ENCODE assay signal across 28 cellular contexts in the genomic region with DNA sequence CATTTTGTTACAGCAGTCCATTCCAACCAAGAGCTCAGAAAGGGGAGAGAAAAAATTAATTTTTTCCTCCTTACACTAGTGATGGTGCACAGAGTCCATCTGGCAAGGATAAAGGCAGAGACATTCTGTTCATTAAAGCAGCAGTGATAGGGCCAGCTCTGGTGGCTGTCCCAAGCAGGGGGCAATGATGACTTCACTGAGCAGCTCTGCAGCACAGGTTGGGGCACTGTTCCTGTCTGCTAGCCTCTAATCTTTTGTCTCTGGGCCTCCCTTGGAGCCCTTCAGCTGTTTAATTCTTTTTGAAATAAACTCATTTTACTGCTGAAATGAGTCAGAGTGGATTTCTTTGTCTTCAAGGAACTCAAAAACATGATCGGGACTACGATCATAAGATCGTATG.
DNase-seq lines count a peak whose midpoint lies in the region; FAIRE-seq and TF ChIP-seq lines count a peak whose summit lies in the region.
"Had no signal": no experiment of that assay in that cellular context is flagged by ENCODE, and none has a peak within 500 bp of the region (broad histone marks: within the 10 kb centered on the region; RNA-seq: fewer than 3 reads in every experiment).

No MANE protein-coding gene starts in this region.

- no peaks in the 10 kb centered on the region for H3K36me3 Mint-ChIP-seq in activated T-helper 2 cell treated with anti-CD3 and anti-CD28 coated beads, Interferon-gamma antibody, Interleukin-2, Interleukin-4, amounts not matched to agents 10 μg/mL and 5 μg/mL and 100 μg/mL, durations not matched to agents 14 hours and 24 hours and 36 hours (ENCODE audit: low read depth)
- H3K36me3 Mint-ChIP-seq in immature natural killer cell, result peaks cover 0 to 9% (median 0%) of the 10 kb centered on the region in 3 donors
- H3K36me3 Mint-ChIP-seq: CD14-positive monocyte had no signal

- H3K27me3 ChIP-seq in H1 (replicated peaks in 1 of 4; ENCODE audit: control insufficient read depth in 3 of 4, extremely low read depth in 1 of 4, insufficient read depth in 3 of 4, low read length in 3 of 4) (no peaks in the 10 kb centered on the region), mesendoderm (ENCODE audit: insufficient read depth, low read length, poor library complexity) (no peaks in the 10 kb centered on the region)
- H3K27me3 ChIP-seq: BE2C, BLaER1 had no signal

- intact Hi-C loops in activated T-helper 2 cell treated with anti-CD3 and anti-CD28 coated beads, Interferon-gamma antibody, Interleukin-2, Interleukin-4, amounts not matched to agents 10 μg/mL and 5 μg/mL and 100 μg/mL, durations not matched to agents 14 hours and 24 hours and 36 hours (cut with micrococcal nuclease), result no loop called here

- no peaks in the 10 kb centered on the region; the same call in 1 of the 2 replicates for H3K79me1 ChIP-seq in H1 (ENCODE audit: low read depth, low read length)
- no peaks in the 10 kb centered on the region for H3K79me1 ChIP-seq in mesendoderm (ENCODE audit: low read length)

- H4K8ac ChIP-seq in H1 (ENCODE audit: extremely low read depth, insufficient read depth, low read length) (no peak overlapping the region), mesendoderm (ENCODE audit: low read depth, low read length) (no peak overlapping the region)

- no peak for TF ChIP-seq EP300 in H1 (IDR thresholded peaks at IDR 0.05; ENCODE audit: borderline replicate concordance in 1 of 2, low read depth in 2 of 2, low read length in 2 of 2)

- CTCF ChIA-PET in HEK293 (lab: Yijun Ruan, JAX), result interaction anchor here (0.7 to 1.1 kb wide), 2 partner anchors 128 to 179 kb away, joined by 3 read pairs; no protein-coding TSS in a partner anchor
- CTCF ChIA-PET in H1 (lab: Charles Lee; ENCODE audit: partially characterized antibody), result interaction anchor here (1.3 to 2.4 kb wide), 3 partner anchors 9 to 128 kb away, joined by 4 to 9 read pairs (median 4); no protein-coding TSS in a partner anchor

- H3K56ac ChIP-seq in H1 (replicated peaks; ENCODE audit: insufficient read length, low read depth, low read length) (no peak overlapping the region), mesendoderm (ENCODE audit: low read length) (no peak overlapping the region)

- H3K9me3 ChIP-seq in HEK293 (ENCODE audit: control insufficient read depth, insufficient read depth, low read depth, low read length) (no peaks in the 10 kb centered on the region), H1 (ENCODE audit: insufficient read depth in 2 of 2, low read depth in 1 of 2, low read length in 1 of 2) (no peaks in the 10 kb centered on the region)
- H3K9me3 ChIP-seq: BE2C had no signal

- H3K4me1 ChIP-seq in HEK293 (ENCODE audit: control insufficient read depth, insufficient read depth, low read length) (no peaks in the 10 kb centered on the region), H1 (replicated peaks in 1 of 4; ENCODE audit: control insufficient read depth in 3 of 4, insufficient read depth in 4 of 4, low read length in 3 of 4) (no peaks in the 10 kb centered on the region), mesendoderm (ENCODE audit: control insufficient read depth, low read depth, low read length) (peaks cover 5% of the 10 kb centered on the region)
- H3K4me1 ChIP-seq: BE2C, BLaER1 had no signal

- H2BK120ac ChIP-seq in H1 (replicated peaks; ENCODE audit: low read depth, low read length), result no peak overlapping the region
- H2BK120ac ChIP-seq in mesendoderm (ENCODE audit: low read depth, low read length), result no peak overlapping the region

- H3K27me3 Mint-ChIP-seq in activated T-helper 2 cell treated with anti-CD3 and anti-CD28 coated beads, Interferon-gamma antibody, Interleukin-2, Interleukin-4, amounts not matched to agents 10 μg/mL and 5 μg/mL and 100 μg/mL, durations not matched to agents 14 hours and 24 hours and 36 hours (ENCODE audit: low read depth), result peaks cover 16% of the 10 kb centered on the region
- H3K27me3 Mint-ChIP-seq in immature natural killer cell (ENCODE audit: low read depth in 3 of 3), result peaks cover 0 to 4% (median 0%) of the 10 kb centered on the region in 3 donors

- no peak overlapping the region for H3K14ac ChIP-seq in H1 (ENCODE audit: insufficient read length)

- H3K23me2 ChIP-seq in H1 (ENCODE audit: low read depth, low read length), result no peaks in the 10 kb centered on the region

- H3K23ac ChIP-seq in H1 (ENCODE audit: insufficient read length) (no peak overlapping the region), mesendoderm (ENCODE audit: low read length) (no peak overlapping the region)

- H3K18ac ChIP-seq in H1 (ENCODE audit: extremely low read depth, low read length), result no peak overlapping the region
- no peak overlapping the region for H3K18ac ChIP-seq in mesendoderm (ENCODE audit: low read length)

- H2AK5ac ChIP-seq in H1 (ENCODE audit: low read depth, low read length), result no peak overlapping the region
- no peak overlapping the region for H2AK5ac ChIP-seq in mesendoderm (ENCODE audit: low read length)

- H4K91ac ChIP-seq in H1 (replicated peaks; ENCODE audit: insufficient read length, low read length), result no peak overlapping the region

- H4K20me1 ChIP-seq in H1 (replicated peaks in 1 of 2; ENCODE audit: control insufficient read depth in 1 of 2, insufficient read depth in 2 of 2, low read length in 2 of 2), result no peaks in the 10 kb centered on the region
- H4K20me1 ChIP-seq: BLaER1 had no signal

- peaks cover 13% of the 10 kb centered on the region for H3K9me3 Mint-ChIP-seq in activated T-helper 2 cell treated with anti-CD3 and anti-CD28 coated beads, Interferon-gamma antibody, Interleukin-2, Interleukin-4, amounts not matched to agents 10 μg/mL and 5 μg/mL and 100 μg/mL, durations not matched to agents 14 hours and 24 hours and 36 hours
- H3K9me3 Mint-ChIP-seq in immature natural killer cell, result peaks cover 0 to 7% (median 0%) of the 10 kb centered on the region in 6 donors

- H2BK5ac ChIP-seq in H1 (ENCODE audit: low read depth, low read length) (no peak overlapping the region), mesendoderm (ENCODE audit: low read length) (peak overlapping the region; percentile 63)

- no peak overlapping the region for H2BK15ac ChIP-seq in H1 (ENCODE audit: low read length)
- H2BK15ac ChIP-seq in mesendoderm (replicated peaks; ENCODE audit: low read depth), result no peak overlapping the region

- H3K4me2 ChIP-seq in H1 (ENCODE audit: insufficient read depth in 1 of 2, low read depth in 2 of 2, low read length in 2 of 2) (no peak overlapping the region), mesendoderm (ENCODE audit: low read length) (no peak overlapping the region)
- H3K4me2 ChIP-seq: BLaER1 had no signal

- no peak overlapping the region for H2BK12ac ChIP-seq in H1 (ENCODE audit: low read depth, low read length)

- WGBS in H1 (ENCODE audit: extremely low coverage in 1 of 2, insufficient coverage in 1 of 2, insufficient read length in 1 of 2, insufficient replicate concordance in 2 of 2, low coverage in 1 of 2, low lambda C conversion rate in 2 of 2, missing lambda C conversion rate in 1 of 2), 2 experiments, result 92% methylated on average over 3 of the region's 3 CpGs; no CpG with 5 or more reads in 1 of the 2 experiments
- no CpG with 5 or more reads among the region's 3 CpGs for WGBS in mesendoderm (ENCODE audit: extremely low coverage, insufficient coverage, low lambda C conversion rate)

- H3K9ac ChIP-seq in H1 (replicated peaks in 1 of 4; ENCODE audit: extremely low read depth in 1 of 4, low read depth in 3 of 4, low read length in 3 of 4) (no peak overlapping the region), mesendoderm (ENCODE audit: low read length) (no peak overlapping the region)
- H3K9ac ChIP-seq: BLaER1 had no signal

- POLR2A ChIA-PET in HEK293 (lab: Yijun Ruan, JAX) (no interaction called here), H1 (lab: Charles Lee; ENCODE audit: partially characterized antibody) (no interaction called here)

- no peak overlapping the region for H2BK20ac ChIP-seq in H1 (ENCODE audit: low read length)

- TF ChIP-seq CTCF in HEK293 (tag by site-specific recombination; IDR thresholded peaks at IDR 0.05), result no peak
- TF ChIP-seq CTCF in H1 (IDR thresholded peaks at IDR 0.05; ENCODE audit: control extremely low read depth in 1 of 3, insufficient read depth in 1 of 3, low read depth in 1 of 3, low read length in 3 of 3), result no peak

- peak; percentile 36 for FAIRE-seq in H1 (lab: Jason Lieb, UNC)
- FAIRE-seq: A204.1, G401.6, GM12891, GM19239 had no signal

- DNase-seq in H1 (ENCODE audit: low read depth in 1 of 2, low spot score in 2 of 2) (no peak), mesendoderm (peak; percentile 77), immature natural killer cell (no peak)
- DNase-seq in activated CD4-positive, CD25-positive, alpha-beta regulatory T cell treated with anti-CD3 and anti-CD28 coated beads, Interleukin-2, amount 50 U/mL, for 72 hours, result no peak
- DNase-seq in activated T-helper 2 cell treated with anti-CD3 and anti-CD28 coated beads, Interferon-gamma antibody, Interleukin-2, Interleukin-4, amounts not matched to agents 10 μg/mL and 5 μg/mL and 100 μg/mL, durations not matched to agents 14 hours and 24 hours and 36 hours (ENCODE audit: low spot score), result no peak
- no peak for DNase-seq in activated naive CD4-positive, alpha-beta T cell (lab: John Stamatoyannopoulos, UW)
- DNase-seq: 8988T; ACHN; BE2C; C1 segment of cervical spinal cord; CD4-positive, alpha-beta memory T cell; CD4-positive, CD25-positive, alpha-beta regulatory T cell; CD8-positive, alpha-beta memory T cell; COR-L47; DMS 273 treated with DMSO at 0.1 percent for 48 hours; DMS153; DMS53; DMS79; DND-41; EL; GF-D8 had no signal

- H3K4me1 Mint-ChIP-seq in activated T-helper 2 cell treated with anti-CD3 and anti-CD28 coated beads, Interferon-gamma antibody, Interleukin-2, Interleukin-4, amounts not matched to agents 10 μg/mL and 5 μg/mL and 100 μg/mL, durations not matched to agents 14 hours and 24 hours and 36 hours (ENCODE audit: low read depth), result peaks cover 7% of the 10 kb centered on the region
- peaks cover 0 to 2% of the 10 kb centered on the region in 2 donors for H3K4me1 Mint-ChIP-seq in immature natural killer cell
- H3K4me1 Mint-ChIP-seq: CD14-positive monocyte; CD4-positive, alpha-beta memory T cell had no signal

- H3K36me3 ChIP-seq in HEK293 (ENCODE audit: control insufficient read depth in 2 of 2, insufficient read depth in 1 of 2, low read length in 2 of 2) (no peaks in the 10 kb centered on the region), H1 (ENCODE audit: control insufficient read depth in 2 of 4, insufficient read depth in 4 of 4, low read length in 3 of 4) (no peaks in the 10 kb centered on the region), mesendoderm (ENCODE audit: control insufficient read depth, insufficient read depth, low read length) (no peaks in the 10 kb centered on the region)
- H3K36me3 ChIP-seq: BE2C, BLaER1 had no signal

- H3K27ac ChIP-seq in HEK293 (ENCODE audit: extremely low read depth, low read depth, low read length) (no peak overlapping the region), H1 (ENCODE audit: low read depth, low read length) (no peak overlapping the region), mesendoderm (ENCODE audit: low read depth, low read length) (peak overlapping the region; percentile 31)
- H3K27ac ChIP-seq: BLaER1 had no signal

- TF ChIP-seq POLR2A in H1 (IDR thresholded peaks at IDR 0.05; ENCODE audit: control extremely low read depth in 1 of 2, low read depth in 2 of 2, low read length in 2 of 2), result no peak

- H3K27ac Mint-ChIP-seq in activated T-helper 2 cell treated with anti-CD3 and anti-CD28 coated beads, Interferon-gamma antibody, Interleukin-2, Interleukin-4, amounts not matched to agents 10 μg/mL and 5 μg/mL and 100 μg/mL, durations not matched to agents 14 hours and 24 hours and 36 hours, result no peak overlapping the region
- no peak overlapping the region for H3K27ac Mint-ChIP-seq in immature natural killer cell
- H3K27ac Mint-ChIP-seq: CD14-positive monocyte; CD4-positive, alpha-beta memory T cell; CD4-positive, CD25-positive, alpha-beta regulatory T cell; CD8-positive, alpha-beta memory T cell had no signal

- H3K79me2 ChIP-seq in H1 (ENCODE audit: control insufficient read depth in 1 of 2, insufficient read depth in 2 of 2, low read length in 2 of 2) (no peaks in the 10 kb centered on the region), mesendoderm (ENCODE audit: control insufficient read depth, insufficient read depth, low read length) (no peaks in the 10 kb centered on the region)

- H3K4me3 ChIP-seq in HEK293 (ENCODE audit: low read depth, low read length), result no peak overlapping the region
- no peak overlapping the region for H3K4me3 ChIP-seq in H1 (ENCODE audit: extremely low read depth in 1 of 4, insufficient read depth in 2 of 4, low read depth in 3 of 4, low read length in 4 of 4)
- H3K4me3 ChIP-seq in mesendoderm (ENCODE audit: low read length), result no peak overlapping the region
- H3K4me3 ChIP-seq: BLaER1 had no signal

- no peak for TF ChIP-seq RAD21 in H1 (IDR thresholded peaks at IDR 0.05 in 1 of 2, conservative IDR thresholded peaks at IDR 0.05 in 1 of 2; ENCODE audit: low read depth in 2 of 2, low read length in 2 of 2)

- H4K5ac ChIP-seq in H1 (ENCODE audit: insufficient read length, low read depth, low read length) (no peak overlapping the region), mesendoderm (ENCODE audit: low read length) (no peak overlapping the region)

- no peak overlapping the region for H3K4ac ChIP-seq in H1 (replicated peaks; ENCODE audit: insufficient read length, low read depth, low read length)
- H3K4ac ChIP-seq in mesendoderm (ENCODE audit: low read depth, low read length), result no peak overlapping the region

- H3K4me3 Mint-ChIP-seq in activated T-helper 2 cell treated with anti-CD3 and anti-CD28 coated beads, Interferon-gamma antibody, Interleukin-2, Interleukin-4, amounts not matched to agents 10 μg/mL and 5 μg/mL and 100 μg/mL, durations not matched to agents 14 hours and 24 hours and 36 hours (ENCODE audit: low read depth), result no peak overlapping the region
- H3K4me3 Mint-ChIP-seq in immature natural killer cell, result no peak overlapping the region
- H3K4me3 Mint-ChIP-seq: CD14-positive monocyte; CD4-positive, alpha-beta memory T cell; CD4-positive, CD25-positive, alpha-beta regulatory T cell; CD8-positive, alpha-beta memory T cell had no signal

- H2AFZ ChIP-seq in H1 (ENCODE audit: low read length), result no peak overlapping the region
